In the genomic region with DNA sequence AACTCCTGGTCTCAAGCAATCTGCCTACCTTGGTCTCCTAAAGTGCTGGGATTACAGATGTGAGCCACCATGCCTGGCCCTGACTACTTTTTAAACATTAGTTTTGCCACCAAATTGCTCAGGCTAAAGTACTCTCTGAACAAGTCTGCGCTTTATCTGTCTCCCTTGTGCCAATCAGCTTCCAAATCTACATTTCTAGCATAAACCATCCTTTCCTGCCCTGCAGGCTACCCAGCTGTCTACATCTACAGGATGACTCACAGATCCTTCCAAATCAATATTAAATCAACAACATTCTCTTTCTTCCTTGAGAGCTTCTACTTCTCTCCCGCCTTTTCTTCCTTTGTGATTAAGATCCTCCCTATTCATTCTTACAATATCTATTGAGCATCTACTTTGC, we compare ENCODE assay signal across 17 cellular contexts. TPM values are rescaled to one million over a fixed set of nuclear protein-coding genes. Genes with fewer than 3 reads are reported as not detected.
A peak's percentile ranks its signal among the peaks of the same experiment; 100 is the strongest.
DNase-seq lines count a peak whose midpoint lies in the region; ATAC-seq and TF ChIP-seq lines count a peak whose summit lies in the region.
"Had no signal": no experiment of that assay in that cellular context is flagged by ENCODE, and none has a peak within 500 bp of the region (broad histone marks: within the 10 kb centered on the region; RNA-seq: fewer than 3 reads in every experiment).

No MANE protein-coding gene starts in this region.

- TF ChIP-seq CTCF in RWPE2 (IDR thresholded peaks at IDR 0.05; ENCODE audit: poor library complexity, severe bottlenecking), result no peak
- TF ChIP-seq CTCF in HFFc6 (IDR thresholded peaks at IDR 0.05), result no peak

- H3K36me3 ChIP-seq in RWPE2 (ENCODE audit: low read depth), result no peaks in the 10 kb centered on the region
- H3K36me3 ChIP-seq: BLaER1 had no signal

- no peaks in the 10 kb centered on the region for H3K9me3 Mint-ChIP-seq in HFFc6
- H3K9me3 Mint-ChIP-seq: CD14-positive monocyte; CD4-positive, alpha-beta memory T cell; H9 had no signal

- ATAC-seq in RWPE2 (ENCODE audit: low read depth), result peak; percentile 44; the same call in 1 of the 3 replicates
- peak; percentile 8 for ATAC-seq in esophagus mucosa
- ATAC-seq: GM12878, HepG2 had no signal

- no peak overlapping the region for H3K27ac ChIP-seq in RWPE2 (ENCODE audit: poor library complexity, severe bottlenecking)
- H3K27ac ChIP-seq: BLaER1 had no signal

- peaks cover 6% of the 10 kb centered on the region for H3K4me1 Mint-ChIP-seq in HFFc6 (ENCODE audit: low read depth)
- H3K4me1 Mint-ChIP-seq: CD14-positive monocyte; CD4-positive, alpha-beta memory T cell had no signal

- no peaks in the 10 kb centered on the region for H3K4me1 ChIP-seq in RWPE2 (ENCODE audit: insufficient read depth, poor library complexity, severe bottlenecking)

- no peaks in the 10 kb centered on the region for H3K36me3 Mint-ChIP-seq in HFFc6 (ENCODE audit: low read depth)
- H3K36me3 Mint-ChIP-seq: CD14-positive monocyte; CD4-positive, alpha-beta memory T cell had no signal

- DNase-seq in ELR (ENCODE audit: low read depth), result peak; percentile 16
- no peak for DNase-seq in RWPE2 (ENCODE audit: low spot score)
- no peak for DNase-seq in NCI-H1694 treated with DMSO at 0.1 percent for 48 hours (lab: John Stamatoyannopoulos, UW)
- no peak for DNase-seq in medulla oblongata (ENCODE audit: extremely low spot score)
- no peak for DNase-seq in HFFc6
- no peak for DNase-seq in NCI-H1417 treated with DMSO at 0.1 percent for 48 hours (lab: John Stamatoyannopoulos, UW)
- DNase-seq: 8988T; CD4-positive, alpha-beta memory T cell; DMS153; DMS79; GOT3; H9 had no signal

- H3K27me3 ChIP-seq in RWPE2 (ENCODE audit: insufficient read depth, poor library complexity, severe bottlenecking), result no peaks in the 10 kb centered on the region
- H3K27me3 ChIP-seq: BLaER1 had no signal

- H3K4me3 Mint-ChIP-seq in HFFc6, result no peak overlapping the region
- H3K4me3 Mint-ChIP-seq: CD14-positive monocyte; CD4-positive, alpha-beta memory T cell; H9 had no signal

- H3K4me3 ChIP-seq in RWPE2 (ENCODE audit: severe bottlenecking), result no peak overlapping the region
- H3K4me3 ChIP-seq: BLaER1, GM12878 had no signal

- H3K27me3 Mint-ChIP-seq in HFFc6 (ENCODE audit: insufficient read depth), result peaks cover 18% of the 10 kb centered on the region

- H3K9me3 ChIP-seq in RWPE2 (ENCODE audit: severe bottlenecking), result no peaks in the 10 kb centered on the region
- H3K9me3 ChIP-seq: BLaER1 had no signal

- no peak overlapping the region for H3K27ac Mint-ChIP-seq in HFFc6
- H3K27ac Mint-ChIP-seq: CD14-positive monocyte, H9 had no signal

RNA-seq across cellular contexts. Expression of gene ATOSA, which starts 16.0 kb away (rescaled TPM):
- 44.1 TPM for total RNA-seq in esophagus mucosa
- 10 to 100 TPM; 17.3 to 28.2 (median 22.0) TPM for total RNA-seq in HFFc6 (2021; fragmentation: NEBNext Ultra II Directional; extraction: Animal tissue kit (Norgen Biotek cat#: 25700))
